1 cellular context compared by ENCODE assay signal in the genomic region with DNA sequence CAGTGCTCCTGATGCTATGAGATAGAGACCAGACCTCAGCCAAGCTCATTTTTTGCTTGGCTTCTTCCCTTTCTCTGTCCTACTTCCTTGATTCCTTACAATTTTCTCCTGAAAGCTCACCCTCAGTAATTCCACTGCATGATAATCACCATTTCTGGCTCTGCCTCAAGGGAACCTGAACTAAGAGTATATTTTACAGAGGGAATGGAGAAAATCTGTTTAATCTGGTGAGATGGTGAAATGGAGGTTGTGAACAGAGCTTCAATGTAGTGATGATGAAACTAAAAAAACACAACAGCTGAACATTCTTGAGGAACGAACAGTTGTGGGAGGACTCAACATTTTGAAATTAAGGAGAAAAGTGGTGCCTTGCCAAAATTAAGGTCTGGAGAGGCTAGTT.
TF ChIP-seq lines count a peak whose summit lies in the region.

No MANE protein-coding gene starts in this region.

TF ChIP-seq in GM23338, 12 proteins besides CTCF, POLR2A, EP300 and RAD21 (continued from another document):
- TF ChIP-seq, protein P1, sequence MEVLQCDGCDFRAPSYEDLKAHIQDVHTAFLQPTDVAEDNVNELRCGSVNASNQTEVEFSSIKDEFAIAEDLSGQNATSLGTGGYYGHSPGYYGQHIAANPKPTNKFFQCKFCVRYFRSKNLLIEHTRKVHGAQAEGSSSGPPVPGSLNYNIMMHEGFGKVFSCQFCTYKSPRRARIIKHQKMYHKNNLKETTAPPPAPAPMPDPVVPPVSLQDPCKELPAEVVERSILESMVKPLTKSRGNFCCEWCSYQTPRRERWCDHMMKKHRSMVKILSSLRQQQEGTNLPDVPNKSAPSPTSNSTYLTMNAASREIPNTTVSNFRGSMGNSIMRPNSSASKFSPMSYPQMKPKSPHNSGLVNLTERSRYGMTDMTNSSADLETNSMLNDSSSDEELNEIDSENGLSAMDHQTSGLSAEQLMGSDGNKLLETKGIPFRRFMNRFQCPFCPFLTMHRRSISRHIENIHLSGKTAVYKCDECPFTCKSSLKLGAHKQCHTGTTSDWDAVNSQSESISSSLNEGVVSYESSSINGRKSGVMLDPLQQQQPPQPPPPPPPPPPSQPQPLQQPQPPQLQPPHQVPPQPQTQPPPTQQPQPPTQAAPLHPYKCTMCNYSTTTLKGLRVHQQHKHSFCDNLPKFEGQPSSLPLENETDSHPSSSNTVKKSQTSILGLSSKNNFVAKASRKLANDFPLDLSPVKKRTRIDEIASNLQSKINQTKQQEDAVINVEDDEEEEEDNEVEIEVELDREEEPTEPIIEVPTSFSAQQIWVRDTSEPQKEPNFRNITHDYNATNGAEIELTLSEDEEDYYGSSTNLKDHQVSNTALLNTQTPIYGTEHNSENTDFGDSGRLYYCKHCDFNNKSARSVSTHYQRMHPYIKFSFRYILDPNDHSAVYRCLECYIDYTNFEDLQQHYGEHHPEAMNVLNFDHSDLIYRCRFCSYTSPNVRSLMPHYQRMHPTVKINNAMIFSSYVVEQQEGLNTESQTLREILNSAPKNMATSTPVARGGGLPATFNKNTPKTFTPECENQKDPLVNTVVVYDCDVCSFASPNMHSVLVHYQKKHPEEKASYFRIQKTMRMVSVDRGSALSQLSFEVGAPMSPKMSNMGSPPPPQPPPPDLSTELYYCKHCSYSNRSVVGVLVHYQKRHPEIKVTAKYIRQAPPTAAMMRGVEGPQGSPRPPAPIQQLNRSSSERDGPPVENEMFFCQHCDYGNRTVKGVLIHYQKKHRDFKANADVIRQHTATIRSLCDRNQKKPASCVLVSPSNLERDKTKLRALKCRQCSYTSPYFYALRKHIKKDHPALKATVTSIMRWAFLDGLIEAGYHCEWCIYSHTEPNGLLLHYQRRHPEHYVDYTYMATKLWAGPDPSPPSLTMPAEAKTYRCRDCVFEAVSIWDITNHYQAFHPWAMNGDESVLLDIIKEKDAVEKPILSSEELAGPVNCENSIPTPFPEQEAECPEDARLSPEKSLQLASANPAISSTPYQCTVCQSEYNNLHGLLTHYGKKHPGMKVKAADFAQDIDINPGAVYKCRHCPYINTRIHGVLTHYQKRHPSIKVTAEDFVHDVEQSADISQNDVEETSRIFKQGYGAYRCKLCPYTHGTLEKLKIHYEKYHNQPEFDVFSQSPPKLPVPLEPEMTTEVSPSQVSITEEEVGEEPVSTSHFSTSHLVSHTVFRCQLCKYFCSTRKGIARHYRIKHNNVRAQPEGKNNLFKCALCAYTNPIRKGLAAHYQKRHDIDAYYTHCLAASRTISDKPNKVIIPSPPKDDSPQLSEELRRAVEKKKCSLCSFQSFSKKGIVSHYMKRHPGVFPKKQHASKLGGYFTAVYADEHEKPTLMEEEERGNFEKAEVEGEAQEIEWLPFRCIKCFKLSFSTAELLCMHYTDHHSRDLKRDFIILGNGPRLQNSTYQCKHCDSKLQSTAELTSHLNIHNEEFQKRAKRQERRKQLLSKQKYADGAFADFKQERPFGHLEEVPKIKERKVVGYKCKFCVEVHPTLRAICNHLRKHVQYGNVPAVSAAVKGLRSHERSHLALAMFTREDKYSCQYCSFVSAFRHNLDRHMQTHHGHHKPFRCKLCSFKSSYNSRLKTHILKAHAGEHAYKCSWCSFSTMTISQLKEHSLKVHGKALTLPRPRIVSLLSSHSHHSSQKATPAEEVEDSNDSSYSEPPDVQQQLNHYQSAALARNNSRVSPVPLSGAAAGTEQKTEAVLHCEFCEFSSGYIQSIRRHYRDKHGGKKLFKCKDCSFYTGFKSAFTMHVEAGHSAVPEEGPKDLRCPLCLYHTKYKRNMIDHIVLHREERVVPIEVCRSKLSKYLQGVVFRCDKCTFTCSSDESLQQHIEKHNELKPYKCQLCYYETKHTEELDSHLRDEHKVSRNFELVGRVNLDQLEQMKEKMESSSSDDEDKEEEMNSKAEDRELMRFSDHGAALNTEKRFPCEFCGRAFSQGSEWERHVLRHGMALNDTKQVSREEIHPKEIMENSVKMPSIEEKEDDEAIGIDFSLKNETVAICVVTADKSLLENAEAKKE (CRISPR knock-in tag; IDR thresholded peaks at IDR 0.05) = no peak
- TF ChIP-seq POLR2AphosphoS5 (IDR thresholded peaks at IDR 0.05; ENCODE audit: low read depth) = no peak
- no peak for TF ChIP-seq ZNF114 (CRISPR knock-in tag; IDR thresholded peaks at IDR 0.05)
- TF ChIP-seq NANOG (IDR thresholded peaks at IDR 0.05; ENCODE audit: borderline replicate concordance) = no peak
- TF ChIP-seq EZH2 (IDR thresholded peaks at IDR 0.05; ENCODE audit: low read depth, unreplicated experiment) = no peak
- TF ChIP-seq JUNB (IDR thresholded peaks at IDR 0.05; ENCODE audit: unreplicated experiment) = no peak
- TF ChIP-seq, protein P2, sequence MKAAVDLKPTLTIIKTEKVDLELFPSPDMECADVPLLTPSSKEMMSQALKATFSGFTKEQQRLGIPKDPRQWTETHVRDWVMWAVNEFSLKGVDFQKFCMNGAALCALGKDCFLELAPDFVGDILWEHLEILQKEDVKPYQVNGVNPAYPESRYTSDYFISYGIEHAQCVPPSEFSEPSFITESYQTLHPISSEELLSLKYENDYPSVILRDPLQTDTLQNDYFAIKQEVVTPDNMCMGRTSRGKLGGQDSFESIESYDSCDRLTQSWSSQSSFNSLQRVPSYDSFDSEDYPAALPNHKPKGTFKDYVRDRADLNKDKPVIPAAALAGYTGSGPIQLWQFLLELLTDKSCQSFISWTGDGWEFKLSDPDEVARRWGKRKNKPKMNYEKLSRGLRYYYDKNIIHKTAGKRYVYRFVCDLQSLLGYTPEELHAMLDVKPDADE (IDR thresholded peaks at IDR 0.05) = no peak
